1 cellular context compared by ENCODE assay signal in the genomic region with DNA sequence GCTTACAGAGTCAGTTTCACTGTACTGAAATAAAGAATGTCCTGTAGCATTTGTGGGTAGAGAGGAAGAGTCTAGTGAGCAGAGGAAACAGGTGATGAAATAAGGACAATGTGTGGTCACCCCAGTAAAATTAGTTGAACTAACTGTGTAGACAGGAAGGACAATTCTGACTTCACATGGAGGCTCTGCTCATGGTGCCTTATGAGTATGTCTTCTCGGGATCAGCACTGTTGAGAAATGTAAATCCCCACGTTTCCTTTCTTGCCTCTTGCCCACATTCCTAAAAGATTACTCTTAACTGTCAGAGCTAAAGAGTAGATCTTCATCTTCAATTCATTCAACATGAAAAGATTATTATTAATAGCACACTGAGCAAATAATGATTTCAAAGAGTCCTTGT.
TF ChIP-seq lines count a peak whose summit lies in the region.

No MANE protein-coding gene starts in this region.

TF ChIP-seq in SK-N-SH treated with all-trans-retinoic acid at 6 μM for 48 hours, 23 proteins besides CTCF, POLR2A, EP300 and RAD21 (continued from another document):
- TF ChIP-seq, protein P1, sequence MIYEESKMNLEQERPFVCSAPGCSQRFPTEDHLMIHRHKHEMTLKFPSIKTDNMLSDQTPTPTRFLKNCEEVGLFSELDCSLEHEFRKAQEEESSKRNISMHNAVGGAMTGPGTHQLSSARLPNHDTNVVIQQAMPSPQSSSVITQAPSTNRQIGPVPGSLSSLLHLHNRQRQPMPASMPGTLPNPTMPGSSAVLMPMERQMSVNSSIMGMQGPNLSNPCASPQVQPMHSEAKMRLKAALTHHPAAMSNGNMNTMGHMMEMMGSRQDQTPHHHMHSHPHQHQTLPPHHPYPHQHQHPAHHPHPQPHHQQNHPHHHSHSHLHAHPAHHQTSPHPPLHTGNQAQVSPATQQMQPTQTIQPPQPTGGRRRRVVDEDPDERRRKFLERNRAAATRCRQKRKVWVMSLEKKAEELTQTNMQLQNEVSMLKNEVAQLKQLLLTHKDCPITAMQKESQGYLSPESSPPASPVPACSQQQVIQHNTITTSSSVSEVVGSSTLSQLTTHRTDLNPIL (CRISPR knock-in tag; IDR thresholded peaks at IDR 0.05; ENCODE audit: low read depth): no peak
